1 cellular context compared by ENCODE assay signal in the genomic region with DNA sequence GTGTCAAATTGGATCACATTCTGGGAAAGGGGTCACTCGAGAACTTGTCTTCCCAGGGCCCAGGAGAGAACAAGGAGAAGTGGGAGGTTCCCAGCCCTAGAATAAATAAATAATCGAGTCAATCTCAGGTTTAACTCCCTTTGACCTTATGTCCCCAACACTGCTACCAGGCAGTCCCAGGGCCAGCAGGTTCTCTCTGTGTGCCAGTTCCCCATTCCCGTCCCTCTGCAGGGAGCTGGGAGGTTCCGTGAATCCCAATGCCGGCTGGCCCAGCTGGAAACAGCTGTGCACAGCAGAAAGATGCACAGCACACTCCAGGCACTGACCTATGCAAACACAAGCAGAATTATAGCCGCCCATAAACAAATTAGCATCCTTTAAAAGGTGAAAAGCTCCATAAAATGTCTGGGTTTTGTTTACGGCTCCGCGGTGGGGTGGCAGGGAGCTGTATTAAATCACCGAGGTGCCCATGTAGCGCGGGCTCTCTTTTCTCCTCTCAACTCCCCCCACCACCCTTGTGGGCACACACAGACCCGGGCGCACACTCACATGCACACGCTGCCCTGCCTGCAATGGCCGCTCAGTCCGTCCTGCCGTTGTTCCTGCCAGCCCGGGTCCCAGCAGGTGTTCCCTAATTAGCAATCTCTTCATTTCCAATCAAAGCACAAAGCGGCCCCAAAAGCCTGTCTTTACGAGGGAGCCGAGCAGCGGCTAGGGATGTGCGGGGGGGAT.
TF ChIP-seq lines count a peak whose summit lies in the region.

No MANE protein-coding gene starts in this region.

TF ChIP-seq in GM23338, 12 proteins besides CTCF, POLR2A, EP300 and RAD21 (continued from another document):
- TF ChIP-seq, protein P1, sequence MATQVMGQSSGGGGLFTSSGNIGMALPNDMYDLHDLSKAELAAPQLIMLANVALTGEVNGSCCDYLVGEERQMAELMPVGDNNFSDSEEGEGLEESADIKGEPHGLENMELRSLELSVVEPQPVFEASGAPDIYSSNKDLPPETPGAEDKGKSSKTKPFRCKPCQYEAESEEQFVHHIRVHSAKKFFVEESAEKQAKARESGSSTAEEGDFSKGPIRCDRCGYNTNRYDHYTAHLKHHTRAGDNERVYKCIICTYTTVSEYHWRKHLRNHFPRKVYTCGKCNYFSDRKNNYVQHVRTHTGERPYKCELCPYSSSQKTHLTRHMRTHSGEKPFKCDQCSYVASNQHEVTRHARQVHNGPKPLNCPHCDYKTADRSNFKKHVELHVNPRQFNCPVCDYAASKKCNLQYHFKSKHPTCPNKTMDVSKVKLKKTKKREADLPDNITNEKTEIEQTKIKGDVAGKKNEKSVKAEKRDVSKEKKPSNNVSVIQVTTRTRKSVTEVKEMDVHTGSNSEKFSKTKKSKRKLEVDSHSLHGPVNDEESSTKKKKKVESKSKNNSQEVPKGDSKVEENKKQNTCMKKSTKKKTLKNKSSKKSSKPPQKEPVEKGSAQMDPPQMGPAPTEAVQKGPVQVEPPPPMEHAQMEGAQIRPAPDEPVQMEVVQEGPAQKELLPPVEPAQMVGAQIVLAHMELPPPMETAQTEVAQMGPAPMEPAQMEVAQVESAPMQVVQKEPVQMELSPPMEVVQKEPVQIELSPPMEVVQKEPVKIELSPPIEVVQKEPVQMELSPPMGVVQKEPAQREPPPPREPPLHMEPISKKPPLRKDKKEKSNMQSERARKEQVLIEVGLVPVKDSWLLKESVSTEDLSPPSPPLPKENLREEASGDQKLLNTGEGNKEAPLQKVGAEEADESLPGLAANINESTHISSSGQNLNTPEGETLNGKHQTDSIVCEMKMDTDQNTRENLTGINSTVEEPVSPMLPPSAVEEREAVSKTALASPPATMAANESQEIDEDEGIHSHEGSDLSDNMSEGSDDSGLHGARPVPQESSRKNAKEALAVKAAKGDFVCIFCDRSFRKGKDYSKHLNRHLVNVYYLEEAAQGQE (IDR thresholded peaks at IDR 0.05; ENCODE audit: unreplicated experiment): no peak
- TF ChIP-seq EZH2phosphoT487 (IDR thresholded peaks at IDR 0.05; ENCODE audit: unreplicated experiment): no peak
- no peak for TF ChIP-seq EZH2 (IDR thresholded peaks at IDR 0.05; ENCODE audit: low read depth, unreplicated experiment)
- TF ChIP-seq ZNF114 (CRISPR knock-in tag; IDR thresholded peaks at IDR 0.05): no peak
- no peak for TF ChIP-seq ZNF331 (CRISPR knock-in tag; IDR thresholded peaks at IDR 0.05; ENCODE audit: low read depth)
- no peak for TF ChIP-seq CREB1 (CRISPR knock-in tag; IDR thresholded peaks at IDR 0.05; ENCODE audit: low read depth)
- TF ChIP-seq, protein P2, sequence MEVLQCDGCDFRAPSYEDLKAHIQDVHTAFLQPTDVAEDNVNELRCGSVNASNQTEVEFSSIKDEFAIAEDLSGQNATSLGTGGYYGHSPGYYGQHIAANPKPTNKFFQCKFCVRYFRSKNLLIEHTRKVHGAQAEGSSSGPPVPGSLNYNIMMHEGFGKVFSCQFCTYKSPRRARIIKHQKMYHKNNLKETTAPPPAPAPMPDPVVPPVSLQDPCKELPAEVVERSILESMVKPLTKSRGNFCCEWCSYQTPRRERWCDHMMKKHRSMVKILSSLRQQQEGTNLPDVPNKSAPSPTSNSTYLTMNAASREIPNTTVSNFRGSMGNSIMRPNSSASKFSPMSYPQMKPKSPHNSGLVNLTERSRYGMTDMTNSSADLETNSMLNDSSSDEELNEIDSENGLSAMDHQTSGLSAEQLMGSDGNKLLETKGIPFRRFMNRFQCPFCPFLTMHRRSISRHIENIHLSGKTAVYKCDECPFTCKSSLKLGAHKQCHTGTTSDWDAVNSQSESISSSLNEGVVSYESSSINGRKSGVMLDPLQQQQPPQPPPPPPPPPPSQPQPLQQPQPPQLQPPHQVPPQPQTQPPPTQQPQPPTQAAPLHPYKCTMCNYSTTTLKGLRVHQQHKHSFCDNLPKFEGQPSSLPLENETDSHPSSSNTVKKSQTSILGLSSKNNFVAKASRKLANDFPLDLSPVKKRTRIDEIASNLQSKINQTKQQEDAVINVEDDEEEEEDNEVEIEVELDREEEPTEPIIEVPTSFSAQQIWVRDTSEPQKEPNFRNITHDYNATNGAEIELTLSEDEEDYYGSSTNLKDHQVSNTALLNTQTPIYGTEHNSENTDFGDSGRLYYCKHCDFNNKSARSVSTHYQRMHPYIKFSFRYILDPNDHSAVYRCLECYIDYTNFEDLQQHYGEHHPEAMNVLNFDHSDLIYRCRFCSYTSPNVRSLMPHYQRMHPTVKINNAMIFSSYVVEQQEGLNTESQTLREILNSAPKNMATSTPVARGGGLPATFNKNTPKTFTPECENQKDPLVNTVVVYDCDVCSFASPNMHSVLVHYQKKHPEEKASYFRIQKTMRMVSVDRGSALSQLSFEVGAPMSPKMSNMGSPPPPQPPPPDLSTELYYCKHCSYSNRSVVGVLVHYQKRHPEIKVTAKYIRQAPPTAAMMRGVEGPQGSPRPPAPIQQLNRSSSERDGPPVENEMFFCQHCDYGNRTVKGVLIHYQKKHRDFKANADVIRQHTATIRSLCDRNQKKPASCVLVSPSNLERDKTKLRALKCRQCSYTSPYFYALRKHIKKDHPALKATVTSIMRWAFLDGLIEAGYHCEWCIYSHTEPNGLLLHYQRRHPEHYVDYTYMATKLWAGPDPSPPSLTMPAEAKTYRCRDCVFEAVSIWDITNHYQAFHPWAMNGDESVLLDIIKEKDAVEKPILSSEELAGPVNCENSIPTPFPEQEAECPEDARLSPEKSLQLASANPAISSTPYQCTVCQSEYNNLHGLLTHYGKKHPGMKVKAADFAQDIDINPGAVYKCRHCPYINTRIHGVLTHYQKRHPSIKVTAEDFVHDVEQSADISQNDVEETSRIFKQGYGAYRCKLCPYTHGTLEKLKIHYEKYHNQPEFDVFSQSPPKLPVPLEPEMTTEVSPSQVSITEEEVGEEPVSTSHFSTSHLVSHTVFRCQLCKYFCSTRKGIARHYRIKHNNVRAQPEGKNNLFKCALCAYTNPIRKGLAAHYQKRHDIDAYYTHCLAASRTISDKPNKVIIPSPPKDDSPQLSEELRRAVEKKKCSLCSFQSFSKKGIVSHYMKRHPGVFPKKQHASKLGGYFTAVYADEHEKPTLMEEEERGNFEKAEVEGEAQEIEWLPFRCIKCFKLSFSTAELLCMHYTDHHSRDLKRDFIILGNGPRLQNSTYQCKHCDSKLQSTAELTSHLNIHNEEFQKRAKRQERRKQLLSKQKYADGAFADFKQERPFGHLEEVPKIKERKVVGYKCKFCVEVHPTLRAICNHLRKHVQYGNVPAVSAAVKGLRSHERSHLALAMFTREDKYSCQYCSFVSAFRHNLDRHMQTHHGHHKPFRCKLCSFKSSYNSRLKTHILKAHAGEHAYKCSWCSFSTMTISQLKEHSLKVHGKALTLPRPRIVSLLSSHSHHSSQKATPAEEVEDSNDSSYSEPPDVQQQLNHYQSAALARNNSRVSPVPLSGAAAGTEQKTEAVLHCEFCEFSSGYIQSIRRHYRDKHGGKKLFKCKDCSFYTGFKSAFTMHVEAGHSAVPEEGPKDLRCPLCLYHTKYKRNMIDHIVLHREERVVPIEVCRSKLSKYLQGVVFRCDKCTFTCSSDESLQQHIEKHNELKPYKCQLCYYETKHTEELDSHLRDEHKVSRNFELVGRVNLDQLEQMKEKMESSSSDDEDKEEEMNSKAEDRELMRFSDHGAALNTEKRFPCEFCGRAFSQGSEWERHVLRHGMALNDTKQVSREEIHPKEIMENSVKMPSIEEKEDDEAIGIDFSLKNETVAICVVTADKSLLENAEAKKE (CRISPR knock-in tag; IDR thresholded peaks at IDR 0.05): no peak
